17 cellular contexts compared by ENCODE assay signal in the genomic region with DNA sequence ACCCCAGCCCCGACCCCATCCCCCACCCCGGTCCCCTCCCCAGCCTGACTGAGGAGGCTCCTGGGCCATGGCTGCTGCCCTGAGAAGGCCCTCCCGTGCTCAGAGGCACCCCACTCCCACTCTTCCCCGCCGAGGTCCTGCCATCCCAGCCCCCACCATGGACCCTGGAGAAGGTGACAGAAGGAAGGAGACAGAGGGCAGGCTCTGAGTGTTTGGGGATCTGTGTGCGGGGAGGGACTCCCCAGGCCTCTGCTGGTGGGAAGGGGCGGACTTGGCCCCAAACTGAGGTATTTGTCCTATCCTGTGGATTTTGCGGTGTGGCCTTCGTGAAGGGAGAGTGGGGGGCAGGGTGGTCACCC. TPM values are rescaled to one million over a fixed set of nuclear protein-coding genes. Genes with fewer than 3 reads are reported as not detected.
DNase-seq lines count a peak whose midpoint lies in the region; ATAC-seq and TF ChIP-seq lines count a peak whose summit lies in the region.
"Had no signal": no experiment of that assay in that cellular context is flagged by ENCODE, and none has a peak within 500 bp of the region (broad histone marks: within the 10 kb centered on the region; RNA-seq: fewer than 3 reads in every experiment).

No MANE protein-coding gene starts in this region.

- H3K27ac ChIP-seq in CD8-positive, alpha-beta memory T cell (ENCODE audit: low read depth, low read length): no peak overlapping the region
- no peak overlapping the region for H3K27ac ChIP-seq in mesenchymal stem cell (ENCODE audit: low read length, poor library complexity, severe bottlenecking)
- H3K27ac ChIP-seq in testis: no peak overlapping the region
- H3K27ac ChIP-seq: right atrium auricular region, tibial artery had no signal

- no peaks in the 10 kb centered on the region for H3K79me1 ChIP-seq in mesenchymal stem cell (replicated peaks; ENCODE audit: low read length, poor library complexity, severe bottlenecking)

- no peak for DNase-seq in CD8-positive, alpha-beta memory T cell
- DNase-seq in OCI-M1 (lab: John Stamatoyannopoulos, UW) (peak; percentile 22), mesenchymal stem cell (no peak), Calu3 (no peak), testis (no peak)
- DNase-seq in stimulated activated naive B cell treated with anti-CD40 and anti-IgM and Interleukin-4, amounts not matched to agents 10 μg/mL and 1 μg/mL and 100 μg/mL, for 72 hours: no peak
- DNase-seq in activated T-cell treated with anti-CD3 and anti-CD28 coated beads, Interleukin-2, amount 50 U/mL, for 1 hour: no peak
- DNase-seq: activated naive CD8-positive, alpha-beta T cell treated with anti-CD3 and anti-CD28 coated beads for 36 hours; head of caudate nucleus; NCI-H1417 treated with DMSO at 0.1 percent for 48 hours; NCI-H2107; NCI-H510A treated with DMSO at 0.1 percent for 48 hours; RPMI8226 had no signal

- peak overlapping the region in 1 of 2 experiments; percentile 17 for H2BK12ac ChIP-seq in mesenchymal stem cell (ENCODE audit: low read length in 2 of 2)

- peak overlapping the region; percentile 71 for H4K91ac ChIP-seq in mesenchymal stem cell (ENCODE audit: low read length)

- H3K18ac ChIP-seq in mesenchymal stem cell (ENCODE audit: low read depth in 1 of 2, low read length in 2 of 2): no peak overlapping the region

- peak overlapping the region; percentile 27 for H2BK120ac ChIP-seq in mesenchymal stem cell (ENCODE audit: low read depth, low read length)

- H3K9me3 ChIP-seq in CD8-positive, alpha-beta memory T cell (ENCODE audit: low read length): no peaks in the 10 kb centered on the region
- H3K9me3 ChIP-seq in mesenchymal stem cell (ENCODE audit: control insufficient read depth, low read length) (no peaks in the 10 kb centered on the region), testis (no peaks in the 10 kb centered on the region)
- H3K9me3 ChIP-seq: left lung, right atrium auricular region, tibial artery had no signal

- peak overlapping the region in 6 of 8 donors; percentile 60 to 96 (median 83) for H3K27ac Mint-ChIP-seq in CD8-positive, alpha-beta memory T cell
- peak overlapping the region; percentile 47 for H3K27ac Mint-ChIP-seq in stimulated activated naive B cell treated with anti-CD40 and anti-IgM and Interleukin-4, amounts not matched to agents 10 μg/mL and 1 μg/mL and 100 μg/mL, for 72 hours
- no peak overlapping the region for H3K27ac Mint-ChIP-seq in Calu3 (ENCODE audit: unreplicated experiment)
- H3K27ac Mint-ChIP-seq: activated naive CD8-positive, alpha-beta T cell treated with anti-CD3 and anti-CD28 coated beads for 36 hours; activated T-helper 1 cell treated with anti-CD3 and anti-CD28 coated beads, Interleukin-12 subunit alpha, Interleukin-12 subunit beta, Interleukin-2, Interleukin-4 antibody, amounts not matched to agents 30 ng/mL and 10 ng/mL and 1 ng/mL, durations not matched to agents 14 hours and 24 hours and 36 hours had no signal

- CTCF ChIA-PET in CD8-positive, alpha-beta memory T cell (lab: Charles Lee): no interaction called here
- CTCF ChIA-PET in Calu3 (lab: Charles Lee): no interaction called here

- H2BK15ac ChIP-seq in mesenchymal stem cell (ENCODE audit: low read depth, poor library complexity, severe bottlenecking): peak overlapping the region; percentile 93

- intact Hi-C loops in Calu3 (cut with micrococcal nuclease; ENCODE audit: unreplicated experiment) (no loop called here), testis (cut with DNase I; ENCODE audit: low total_unique reads) (loop anchor here (5.0 kb wide), 1 partner anchor 63 kb away; no protein-coding TSS in a partner anchor)

- peaks cover 16 to 57% (median 25%) of the 10 kb centered on the region in 3 donors for H3K4me1 Mint-ChIP-seq in CD8-positive, alpha-beta memory T cell
- peaks cover 26 to 55% of the 10 kb centered on the region in 2 donors for H3K4me1 Mint-ChIP-seq in stimulated activated naive B cell treated with anti-CD40 and anti-IgM and Interleukin-4, amounts not matched to agents 10 μg/mL and 1 μg/mL and 100 μg/mL, for 72 hours
- peaks cover 23% of the 10 kb centered on the region for H3K4me1 Mint-ChIP-seq in Calu3 (ENCODE audit: low read depth, unreplicated experiment)

- BruUV-seq in Calu3 (replicated peaks; lab: Mats Ljungman, UMichigan): no TSS peak

- TF ChIP-seq POLR2A in testis (IDR thresholded peaks at IDR 0.05): no peak

- TF ChIP-seq CTCF in Calu3 (IDR thresholded peaks at IDR 0.05; ENCODE audit: unreplicated experiment) (no peak), testis (IDR thresholded peaks at IDR 0.05) (no peak)

- 91% methylated on average over 6 of the region's 9 CpGs for WGBS in mesenchymal stem cell
- WGBS in testis, 2 donors: 72% methylated on average over 9 of the region's 9 CpGs; no CpG with 5 or more reads in 1 of the 2 donors

- no peaks in the 10 kb centered on the region for H3K9me3 Mint-ChIP-seq in CD8-positive, alpha-beta memory T cell
- no peaks in the 10 kb centered on the region for H3K9me3 Mint-ChIP-seq in stimulated activated naive B cell treated with anti-CD40 and anti-IgM and Interleukin-4, amounts not matched to agents 10 μg/mL and 1 μg/mL and 100 μg/mL, for 72 hours
- H3K9me3 Mint-ChIP-seq in Calu3 (ENCODE audit: low read depth, unreplicated experiment): no peaks in the 10 kb centered on the region
- H3K9me3 Mint-ChIP-seq: activated naive CD8-positive, alpha-beta T cell treated with anti-CD3 and anti-CD28 coated beads for 36 hours; activated T-helper 1 cell treated with anti-CD3 and anti-CD28 coated beads, Interleukin-12 subunit alpha, Interleukin-12 subunit beta, Interleukin-2, Interleukin-4 antibody, amounts not matched to agents 30 ng/mL and 10 ng/mL and 1 ng/mL, durations not matched to agents 14 hours and 24 hours and 36 hours had no signal

- H3K4me3 ChIP-seq in CD8-positive, alpha-beta memory T cell (ENCODE audit: low read length): no peak overlapping the region
- no peak overlapping the region for H3K4me3 ChIP-seq in mesenchymal stem cell (ENCODE audit: insufficient read depth in 1 of 2, low read depth in 1 of 2, low read length in 2 of 2)
- no peak overlapping the region for H3K4me3 ChIP-seq in testis
- H3K4me3 ChIP-seq: left lung, right atrium auricular region, tibial artery had no signal

- H2AFZ ChIP-seq in mesenchymal stem cell (ENCODE audit: low read depth, low read length): no peak overlapping the region

- peaks cover 46% of the 10 kb centered on the region for H3K4me1 ChIP-seq in CD8-positive, alpha-beta memory T cell (ENCODE audit: insufficient read depth, low read length)
- H3K4me1 ChIP-seq in mesenchymal stem cell (ENCODE audit: control insufficient read depth, insufficient read depth, low read depth, low read length): peaks cover 45% of the 10 kb centered on the region
- peaks cover 38% of the 10 kb centered on the region for H3K4me1 ChIP-seq in testis

- H2BK5ac ChIP-seq in mesenchymal stem cell (ENCODE audit: low read depth, low read length, poor library complexity, severe bottlenecking): no peak overlapping the region

- no peaks in the 10 kb centered on the region for H3K27me3 Mint-ChIP-seq in CD8-positive, alpha-beta memory T cell
- no peaks in the 10 kb centered on the region for H3K27me3 Mint-ChIP-seq in stimulated activated naive B cell treated with anti-CD40 and anti-IgM and Interleukin-4, amounts not matched to agents 10 μg/mL and 1 μg/mL and 100 μg/mL, for 72 hours
- no peaks in the 10 kb centered on the region for H3K27me3 Mint-ChIP-seq in Calu3 (ENCODE audit: unreplicated experiment)
- H3K27me3 Mint-ChIP-seq: activated naive CD8-positive, alpha-beta T cell treated with anti-CD3 and anti-CD28 coated beads for 36 hours had no signal

- no peak overlapping the region for H3K4me2 ChIP-seq in mesenchymal stem cell (ENCODE audit: low read length, poor library complexity, severe bottlenecking)

- H3K14ac ChIP-seq in mesenchymal stem cell (ENCODE audit: low read length in 2 of 2): no peak overlapping the region

- no peak overlapping the region for H3K9ac ChIP-seq in mesenchymal stem cell (ENCODE audit: low read length)

- no peaks in the 10 kb centered on the region for H3K36me3 ChIP-seq in CD8-positive, alpha-beta memory T cell (ENCODE audit: insufficient read depth, low read length)
- H3K36me3 ChIP-seq in mesenchymal stem cell (ENCODE audit: control insufficient read depth in 1 of 2, insufficient read depth in 2 of 2, low read depth in 1 of 2, low read length in 2 of 2): no peaks in the 10 kb centered on the region
- no peaks in the 10 kb centered on the region for H3K36me3 ChIP-seq in testis (ENCODE audit: low read depth, missing control alignments)
- H3K36me3 ChIP-seq: left lung, right atrium auricular region, tibial artery had no signal

- no peak overlapping the region for H2AK5ac ChIP-seq in mesenchymal stem cell (ENCODE audit: low read length, severe bottlenecking)

- POLR2A ChIA-PET in CD8-positive, alpha-beta memory T cell (lab: Charles Lee): no interaction called here

- no peak overlapping the region for H3K4ac ChIP-seq in mesenchymal stem cell (ENCODE audit: low read depth in 1 of 2, low read length in 2 of 2)

- no peak overlapping the region for H3K4me3 Mint-ChIP-seq in CD8-positive, alpha-beta memory T cell
- H3K4me3 Mint-ChIP-seq in stimulated activated naive B cell treated with anti-CD40 and anti-IgM and Interleukin-4, amounts not matched to agents 10 μg/mL and 1 μg/mL and 100 μg/mL, for 72 hours: no peak overlapping the region
- H3K4me3 Mint-ChIP-seq in Calu3 (ENCODE audit: low read depth, unreplicated experiment): no peak overlapping the region
- H3K4me3 Mint-ChIP-seq: activated naive CD8-positive, alpha-beta T cell treated with anti-CD3 and anti-CD28 coated beads for 36 hours; activated T-helper 1 cell treated with anti-CD3 and anti-CD28 coated beads, Interleukin-12 subunit alpha, Interleukin-12 subunit beta, Interleukin-2, Interleukin-4 antibody, amounts not matched to agents 30 ng/mL and 10 ng/mL and 1 ng/mL, durations not matched to agents 14 hours and 24 hours and 36 hours had no signal

- H3K27me3 ChIP-seq in CD8-positive, alpha-beta memory T cell (ENCODE audit: insufficient read depth, low read length, poor library complexity, severe bottlenecking): no peaks in the 10 kb centered on the region
- H3K27me3 ChIP-seq in mesenchymal stem cell (ENCODE audit: control insufficient read depth in 1 of 2, insufficient read depth in 1 of 2, low read length in 2 of 2): peaks cover 9 to 14% of the 10 kb centered on the region in 2 experiments
- no peaks in the 10 kb centered on the region for H3K27me3 ChIP-seq in testis
- H3K27me3 ChIP-seq: left lung, right atrium auricular region, tibial artery had no signal

- H4K8ac ChIP-seq in mesenchymal stem cell (ENCODE audit: low read length): peak overlapping the region; percentile 31

- H3K23ac ChIP-seq in mesenchymal stem cell (ENCODE audit: low read length in 2 of 2): no peak overlapping the region

- H3K36me3 Mint-ChIP-seq in CD8-positive, alpha-beta memory T cell: no peaks in the 10 kb centered on the region
- no peaks in the 10 kb centered on the region for H3K36me3 Mint-ChIP-seq in stimulated activated naive B cell treated with anti-CD40 and anti-IgM and Interleukin-4, amounts not matched to agents 10 μg/mL and 1 μg/mL and 100 μg/mL, for 72 hours
- H3K36me3 Mint-ChIP-seq in Calu3 (ENCODE audit: insufficient read depth, unreplicated experiment): peaks cover 4% of the 10 kb centered on the region
- H3K36me3 Mint-ChIP-seq: activated naive CD8-positive, alpha-beta T cell treated with anti-CD3 and anti-CD28 coated beads for 36 hours had no signal

- ATAC-seq in stimulated activated naive B cell treated with anti-CD40 and anti-IgM and Interleukin-4, amounts not matched to agents 10 μg/mL and 1 μg/mL and 100 μg/mL, for 72 hours (replicated peaks): no peak
- ATAC-seq: left lung had no signal

RNA-seq across cellular contexts. Expression of a gene that starts 53.4 kb away (rescaled TPM):
- total RNA-seq in CD8-positive, alpha-beta memory T cell: 1 to 10 TPM; 3.1 to 3.7 TPM
- 4.4 TPM for polyA plus RNA-seq in CD8-positive, alpha-beta memory T cell
- polyA plus RNA-seq in mesenchymal stem cell (2013, experiment 1 of 2): 9.8 TPM
- polyA plus RNA-seq in mesenchymal stem cell (2013, experiment 2 of 2): 9.5 TPM
- total RNA-seq in Calu3 (2022) (12.9 and 15.8 TPM in 2 replicates), testis (10 to 100 TPM; 32.6 to 45.1 TPM)
- polyA plus RNA-seq in testis (ENCODE audit: insufficient read depth, low read depth, low replicate concordance): 16.0 TPM
